In the genomic region with DNA sequence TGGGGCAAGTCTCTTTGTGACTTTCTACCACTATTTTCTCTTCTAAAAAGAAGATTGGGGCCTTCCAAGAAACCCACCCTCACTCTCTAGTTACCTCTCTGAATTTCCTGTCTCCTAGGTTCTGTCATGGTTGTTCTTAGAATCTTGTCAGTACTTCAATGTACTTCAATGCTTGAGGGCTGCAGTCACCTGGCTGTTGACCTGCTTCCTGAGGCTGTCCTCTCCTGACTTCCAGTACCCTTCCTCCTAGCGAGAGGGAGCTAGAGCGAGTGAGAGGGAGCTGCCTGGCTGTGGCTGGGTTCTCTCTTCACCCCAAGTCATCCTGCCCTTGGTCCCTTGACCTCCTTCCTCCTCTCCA, we compare ENCODE assay signal across 15 cellular contexts. TPM values are rescaled to one million over a fixed set of nuclear protein-coding genes. Genes with fewer than 3 reads are reported as not detected.
DNase-seq lines count a peak whose midpoint lies in the region; ATAC-seq and TF ChIP-seq lines count a peak whose summit lies in the region.
"Had no signal": no experiment of that assay in that cellular context is flagged by ENCODE, and none has a peak within 500 bp of the region (broad histone marks: within the 10 kb centered on the region; RNA-seq: fewer than 3 reads in every experiment).

No MANE protein-coding gene starts in this region.

- peaks cover 13 to 15% of the 10 kb centered on the region in 2 donors for H3K4me1 Mint-ChIP-seq in effector memory CD8-positive, alpha-beta T cell (ENCODE audit: low read depth in 2 of 2)
- H3K4me1 Mint-ChIP-seq: brain had no signal

- peak overlapping the region in 1 of 2 donors; percentile 17 for H3K4me3 Mint-ChIP-seq in effector memory CD8-positive, alpha-beta T cell
- H3K4me3 Mint-ChIP-seq: brain, H9 had no signal

- no peaks in the 10 kb centered on the region for H3K9me3 Mint-ChIP-seq in effector memory CD8-positive, alpha-beta T cell

- H3K27ac Mint-ChIP-seq in effector memory CD8-positive, alpha-beta T cell, result peak overlapping the region; percentile 46 to 59
- H3K27ac Mint-ChIP-seq: brain had no signal

- H3K36me3 Mint-ChIP-seq in effector memory CD8-positive, alpha-beta T cell (ENCODE audit: insufficient read depth), result no peaks in the 10 kb centered on the region

- no peaks in the 10 kb centered on the region for H3K27me3 Mint-ChIP-seq in effector memory CD8-positive, alpha-beta T cell
- H3K27me3 Mint-ChIP-seq: brain had no signal

- ATAC-seq in GM19025 (IDR thresholded peaks at IDR 0.05; ENCODE audit: low read depth, unreplicated experiment), result peak; percentile 2
- ATAC-seq in HG03432 (IDR thresholded peaks at IDR 0.05; ENCODE audit: unreplicated experiment), result peak; percentile 20
- ATAC-seq in effector memory CD8-positive, alpha-beta T cell (replicated peaks), result no peak

- TF ChIP-seq CTCF in GM13976 (IDR thresholded peaks at IDR 0.05; ENCODE audit: borderline replicate concordance, control extremely low read depth, extremely low read depth, insufficient read depth, missing control alignments), result no peak

- intact Hi-C loops in cardiac septum (cut with DNase I), result no loop called here

- in situ Hi-C loops in GM13976 (cut with MboI; ENCODE audit: low sequenced_read_pairs, unreplicated experiment), result no loop called here

- DNase-seq in NCI-H510A (lab: John Stamatoyannopoulos, UW) (peak; percentile 25), NCI-H510A treated with DMSO at 0.1 percent for 48 hours (lab: John Stamatoyannopoulos, UW) (no peak), SHP77 (lab: John Stamatoyannopoulos, UW) (no peak), GM13976 (ENCODE audit: low spot score) (no peak), cardiac septum (ENCODE audit: low spot score) (no peak)
- DNase-seq in effector memory CD8-positive, alpha-beta T cell, result no peak
- DNase-seq: effector CD4-positive, alpha-beta T cell; H9; NCI-H1417; RPMI8226; T1000; transverse colon had no signal

RNA-seq across cellular contexts. Expression of a gene that starts 17.7 kb away (rescaled TPM):
- 90.8 TPM for total RNA-seq in cardiac septum
